In the genomic region with DNA sequence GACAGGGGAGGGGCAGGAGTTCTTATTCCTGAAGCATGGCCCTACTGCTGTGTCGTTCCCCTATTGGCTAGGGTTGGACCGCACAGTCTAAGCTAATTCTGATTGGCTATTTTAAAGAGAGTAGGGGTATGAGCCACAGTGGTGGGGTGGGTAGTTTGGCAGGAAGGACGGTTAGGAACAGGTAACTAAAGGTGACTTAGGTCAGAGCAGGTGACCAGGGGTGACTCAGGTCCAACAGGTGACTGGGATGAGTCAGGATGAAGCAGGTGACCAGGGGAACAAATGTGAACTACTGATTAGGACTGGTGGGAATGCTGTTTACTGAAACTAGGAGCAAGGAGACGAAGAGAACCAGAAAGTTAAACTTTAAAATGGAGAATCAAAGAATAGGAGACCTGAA, we compare ENCODE assay signal across 8 cellular contexts. TPM values are rescaled to one million over a fixed set of nuclear protein-coding genes. Genes with fewer than 3 reads are reported as not detected.
A peak's percentile ranks its signal among the peaks of the same experiment; 100 is the strongest.
DNase-seq lines count a peak whose midpoint lies in the region; ATAC-seq and TF ChIP-seq lines count a peak whose summit lies in the region.
"Not testable (repeated sequence)": the region's sequence is repeated elsewhere in the genome, so short reads cannot be mapped to it uniquely, and the experiment has no call there.

No MANE protein-coding gene starts in this region.

- peak overlapping the region in 5 of 8 donors; percentile 17 to 68 (median 57) for H3K4me3 Mint-ChIP-seq in CD4-positive, alpha-beta memory T cell
- not testable (repeated sequence) for H3K4me3 Mint-ChIP-seq in WTC11; activated T-helper 1 cell treated with anti-CD3 and anti-CD28 coated beads, Interleukin-12 subunit alpha, Interleukin-12 subunit beta, Interleukin-2, Interleukin-4 antibody, amounts not matched to agents 30 ng/mL and 10 ng/mL and 1 ng/mL, durations not matched to agents 14 hours and 24 hours and 36 hours; stimulated activated naive CD8-positive, alpha-beta T cell treated with anti-CD3 and anti-CD28 coated beads, Interleukin-15, Interleukin-2, amounts not matched to agents 100 ng/mL and 50 ng/mL, for 24 hours

- H3K36me3 Mint-ChIP-seq in CD4-positive, alpha-beta memory T cell = peaks cover 86 to 92% of the 10 kb centered on the region in 2 donors
- peaks cover 11% of the 10 kb centered on the region for H3K36me3 Mint-ChIP-seq in WTC11
- peaks cover 68% of the 10 kb centered on the region for H3K36me3 Mint-ChIP-seq in activated T-helper 1 cell treated with anti-CD3 and anti-CD28 coated beads, Interleukin-12 subunit alpha, Interleukin-12 subunit beta, Interleukin-2, Interleukin-4 antibody, amounts not matched to agents 30 ng/mL and 10 ng/mL and 1 ng/mL, durations not matched to agents 14 hours and 24 hours and 36 hours (ENCODE audit: low read depth)
- H3K36me3 Mint-ChIP-seq in stimulated activated naive CD8-positive, alpha-beta T cell treated with anti-CD3 and anti-CD28 coated beads, Interleukin-15, Interleukin-2, amounts not matched to agents 100 ng/mL and 50 ng/mL, for 24 hours (ENCODE audit: low read depth) = peaks cover 74% of the 10 kb centered on the region

- peaks cover 54 to 98% (median 74%) of the 10 kb centered on the region in 4 donors for H3K4me1 Mint-ChIP-seq in CD4-positive, alpha-beta memory T cell
- peaks cover 66% of the 10 kb centered on the region for H3K4me1 Mint-ChIP-seq in WTC11
- H3K4me1 Mint-ChIP-seq in activated T-helper 1 cell treated with anti-CD3 and anti-CD28 coated beads, Interleukin-12 subunit alpha, Interleukin-12 subunit beta, Interleukin-2, Interleukin-4 antibody, amounts not matched to agents 30 ng/mL and 10 ng/mL and 1 ng/mL, durations not matched to agents 14 hours and 24 hours and 36 hours (ENCODE audit: low read depth) = peaks cover 54% of the 10 kb centered on the region
- H3K4me1 Mint-ChIP-seq in stimulated activated naive CD8-positive, alpha-beta T cell treated with anti-CD3 and anti-CD28 coated beads, Interleukin-15, Interleukin-2, amounts not matched to agents 100 ng/mL and 50 ng/mL, for 24 hours (ENCODE audit: low read depth) = peaks cover 74% of the 10 kb centered on the region

- H3K9ac ChIP-seq in HUES48 (ENCODE audit: low read depth, low read length) = not testable (repeated sequence)

- not testable (repeated sequence) for H3K9me3 Mint-ChIP-seq in CD4-positive, alpha-beta memory T cell; WTC11; activated T-helper 1 cell treated with anti-CD3 and anti-CD28 coated beads, Interleukin-12 subunit alpha, Interleukin-12 subunit beta, Interleukin-2, Interleukin-4 antibody, amounts not matched to agents 30 ng/mL and 10 ng/mL and 1 ng/mL, durations not matched to agents 14 hours and 24 hours and 36 hours
- peaks cover 12% of the 10 kb centered on the region for H3K9me3 Mint-ChIP-seq in stimulated activated naive CD8-positive, alpha-beta T cell treated with anti-CD3 and anti-CD28 coated beads, Interleukin-15, Interleukin-2, amounts not matched to agents 100 ng/mL and 50 ng/mL, for 24 hours

- H3K27me3 ChIP-seq in CD4-positive, alpha-beta memory T cell (ENCODE audit: insufficient read depth, low read length); HUES48 (ENCODE audit: control insufficient read depth, insufficient read depth, low read length); effector memory CD4-positive, alpha-beta T cell (replicated peaks; ENCODE audit: control insufficient read depth, insufficient read depth, low read length, poor library complexity, severe bottlenecking); neutrophil: not testable (repeated sequence)

- H3K4me3 ChIP-seq in CD4-positive, alpha-beta memory T cell (ENCODE audit: low read length in 2 of 2); HUES48 (ENCODE audit: low read depth, low read length); effector memory CD4-positive, alpha-beta T cell (ENCODE audit: insufficient read depth, low read depth, low read length, poor library complexity, severe bottlenecking); neutrophil (ENCODE audit: low read depth in 1 of 2, low read length in 1 of 2): not testable (repeated sequence)

- H3K36me3 ChIP-seq in CD4-positive, alpha-beta memory T cell (ENCODE audit: insufficient read depth, low read length) = peaks cover 66% of the 10 kb centered on the region
- not testable (repeated sequence) for H3K36me3 ChIP-seq in HUES48 (ENCODE audit: control insufficient read depth, insufficient read depth, low read length)
- H3K36me3 ChIP-seq in effector memory CD4-positive, alpha-beta T cell (ENCODE audit: control insufficient read depth, insufficient read depth, low read length) = peaks cover 64% of the 10 kb centered on the region
- H3K36me3 ChIP-seq in neutrophil = peaks cover 96% of the 10 kb centered on the region

- peak overlapping the region; percentile 78 to 90 (median 86) for H3K27ac Mint-ChIP-seq in CD4-positive, alpha-beta memory T cell
- peak overlapping the region; percentile 92 for H3K27ac Mint-ChIP-seq in WTC11
- peak overlapping the region; percentile 35 for H3K27ac Mint-ChIP-seq in activated T-helper 1 cell treated with anti-CD3 and anti-CD28 coated beads, Interleukin-12 subunit alpha, Interleukin-12 subunit beta, Interleukin-2, Interleukin-4 antibody, amounts not matched to agents 30 ng/mL and 10 ng/mL and 1 ng/mL, durations not matched to agents 14 hours and 24 hours and 36 hours
- peak overlapping the region; percentile 69 for H3K27ac Mint-ChIP-seq in stimulated activated naive CD8-positive, alpha-beta T cell treated with anti-CD3 and anti-CD28 coated beads, Interleukin-15, Interleukin-2, amounts not matched to agents 100 ng/mL and 50 ng/mL, for 24 hours

- not testable (repeated sequence) for H3K27me3 Mint-ChIP-seq in CD4-positive, alpha-beta memory T cell; WTC11 (ENCODE audit: low read depth); activated T-helper 1 cell treated with anti-CD3 and anti-CD28 coated beads, Interleukin-12 subunit alpha, Interleukin-12 subunit beta, Interleukin-2, Interleukin-4 antibody, amounts not matched to agents 30 ng/mL and 10 ng/mL and 1 ng/mL, durations not matched to agents 14 hours and 24 hours and 36 hours (ENCODE audit: insufficient read depth); stimulated activated naive CD8-positive, alpha-beta T cell treated with anti-CD3 and anti-CD28 coated beads, Interleukin-15, Interleukin-2, amounts not matched to agents 100 ng/mL and 50 ng/mL, for 24 hours

- CTCF ChIA-PET in CD4-positive, alpha-beta memory T cell (lab: Charles Lee; ENCODE audit: partially characterized antibody) = not testable (repeated sequence)
- CTCF ChIA-PET in WTC11 (lab: Charles Lee) = interaction anchor here (1.3 to 4.0 kb wide), 5 partner anchors 11 to 140 kb away, joined by 4 to 23 read pairs (median 8); no protein-coding TSS in a partner anchor

- H3K9me3 ChIP-seq in CD4-positive, alpha-beta memory T cell (ENCODE audit: control insufficient read depth in 1 of 2, low read length in 2 of 2); HUES48 (ENCODE audit: control insufficient read depth, insufficient read depth, low read length); effector memory CD4-positive, alpha-beta T cell (ENCODE audit: control insufficient read depth, low read length); neutrophil: not testable (repeated sequence)

- DNase-seq in CD4-positive, alpha-beta memory T cell; WTC11 (ENCODE audit: low spot score); activated T-helper 1 cell treated with anti-CD3 and anti-CD28 coated beads, Interleukin-12 subunit alpha, Interleukin-12 subunit beta, Interleukin-2, Interleukin-4 antibody, amounts not matched to agents 30 ng/mL and 10 ng/mL and 1 ng/mL, durations not matched to agents 14 hours and 24 hours and 36 hours (ENCODE audit: low spot score); effector memory CD4-positive, alpha-beta T cell: not testable (repeated sequence)
- DNase-seq in kidney tubule cell (ENCODE audit: low spot score) = peak; percentile 30

- H3K4me1 ChIP-seq in CD4-positive, alpha-beta memory T cell (ENCODE audit: insufficient read depth, low read length) = peaks cover 88% of the 10 kb centered on the region
- H3K4me1 ChIP-seq in HUES48 (ENCODE audit: control insufficient read depth, insufficient read depth, low read length) = peaks cover 40% of the 10 kb centered on the region
- H3K4me1 ChIP-seq in effector memory CD4-positive, alpha-beta T cell (ENCODE audit: control insufficient read depth, insufficient read depth, low read length, poor library complexity, severe bottlenecking) = not testable (repeated sequence)
- H3K4me1 ChIP-seq in neutrophil (ENCODE audit: control insufficient read depth in 1 of 2, insufficient read depth in 1 of 2, low read depth in 1 of 2, low read length in 1 of 2) = peaks cover 12 to 22% of the 10 kb centered on the region in 2 experiments

- not testable (repeated sequence) for H3K27ac ChIP-seq in CD4-positive, alpha-beta memory T cell (ENCODE audit: low read depth, low read length)
- peak overlapping the region; percentile 86 for H3K27ac ChIP-seq in HUES48 (ENCODE audit: low read depth, low read length)
- H3K27ac ChIP-seq in effector memory CD4-positive, alpha-beta T cell (ENCODE audit: insufficient read depth, low read length, poor library complexity, severe bottlenecking) = peak overlapping the region; percentile 7
- H3K27ac ChIP-seq in neutrophil = peak overlapping the region; percentile 68

- ATAC-seq in WTC11 = not testable (repeated sequence)

- not testable (repeated sequence) for TF ChIP-seq CTCF in WTC11 (IDR thresholded peaks at IDR 0.05); neutrophil (IDR thresholded peaks at IDR 0.05)

- POLR2A ChIA-PET in CD4-positive, alpha-beta memory T cell (lab: Charles Lee; ENCODE audit: partially characterized antibody) = interaction anchor here (0.8 to 2.3 kb wide), 2 partner anchors 22 to 57 kb away, joined by 3 to 8 read pairs; a partner anchor contains a TSS
- POLR2A ChIA-PET in WTC11 (lab: Charles Lee) = interaction anchor here (1.2 kb wide), 1 partner anchor 11 kb away, joined by 4 read pairs; no protein-coding TSS in a partner anchor

- intact Hi-C loops in CD4-positive, alpha-beta memory T cell (cut with micrococcal nuclease); activated T-helper 1 cell treated with anti-CD3 and anti-CD28 coated beads, Interleukin-12 subunit alpha, Interleukin-12 subunit beta, Interleukin-2, Interleukin-4 antibody, amounts not matched to agents 30 ng/mL and 10 ng/mL and 1 ng/mL, durations not matched to agents 14 hours and 24 hours and 36 hours (cut with micrococcal nuclease): not testable (repeated sequence)

RNA-seq across cellular contexts. Expression of a gene that starts 58.0 kb away (rescaled TPM):
- 100 to 1,000 TPM; 420 to 432 TPM for total RNA-seq in CD4-positive, alpha-beta memory T cell
- 100 to 1,000 TPM; 431 to 458 TPM for polyA plus RNA-seq in CD4-positive, alpha-beta memory T cell
- total RNA-seq in WTC11 (2021) = 11.3 to 13.5 TPM (median 11.9 TPM) in 3 replicates
- 30.8 and 31.1 TPM in 2 replicates for total RNA-seq in activated T-helper 1 cell treated with anti-CD3 and anti-CD28 coated beads, Interleukin-12 subunit alpha, Interleukin-12 subunit beta, Interleukin-2, Interleukin-4 antibody, amounts not matched to agents 30 ng/mL and 10 ng/mL and 1 ng/mL, durations not matched to agents 14 hours and 24 hours and 36 hours

Comparison
In these comparisons a context has a peak if more than half of its experiments do, and no peak if none do; other contexts are left out.
1. H3K27ac Mint-ChIP-seq: peak in every context shown above with its lines; median percentile 92 in WTC11; 86 in CD4-positive, alpha-beta memory T cell; 69 in stimulated activated naive CD8-positive, alpha-beta T cell treated with anti-CD3 and anti-CD28 coated beads, Interleukin-15, Interleukin-2, amounts not matched to agents 100 ng/mL and 50 ng/mL, for 24 hours; 35 in activated T-helper 1 cell treated with anti-CD3 and anti-CD28 coated beads, Interleukin-12 subunit alpha, Interleukin-12 subunit beta, Interleukin-2, Interleukin-4 antibody, amounts not matched to agents 30 ng/mL and 10 ng/mL and 1 ng/mL, durations not matched to agents 14 hours and 24 hours and 36 hours.
2. RNA of a gene that starts 58.0 kb away (total RNA-seq): 420 to 432 TPM in CD4-positive, alpha-beta memory T cell; 30.8 to 31.1 TPM in activated T-helper 1 cell treated with anti-CD3 and anti-CD28 coated beads, Interleukin-12 subunit alpha, Interleukin-12 subunit beta, Interleukin-2, Interleukin-4 antibody, amounts not matched to agents 30 ng/mL and 10 ng/mL and 1 ng/mL, durations not matched to agents 14 hours and 24 hours and 36 hours and 11.3 to 13.5 TPM in WTC11; every median in the first group is over 10 times any median in the second.